Comparison of ENCODE assay signal across 1 cellular context in the genomic region with DNA sequence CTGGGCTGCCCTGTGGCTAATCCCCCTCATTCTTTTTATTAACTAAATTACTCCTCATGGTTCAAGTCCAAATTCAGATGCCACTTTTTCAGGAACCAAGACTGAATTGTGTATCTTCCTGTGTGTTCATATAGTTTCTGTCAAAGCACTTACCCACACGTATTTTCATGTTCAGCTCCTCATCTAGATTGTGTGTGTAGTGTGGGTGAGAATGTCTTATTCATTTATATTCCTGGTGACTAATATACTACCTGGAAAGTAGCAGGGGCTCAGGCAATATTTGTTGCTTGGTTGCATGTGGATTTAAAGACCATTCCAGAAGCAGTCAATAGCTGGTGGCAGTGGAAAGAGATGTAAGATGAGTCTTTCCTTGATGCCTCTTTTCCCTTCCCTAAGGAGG.
TF ChIP-seq lines count a peak whose summit lies in the region.

No MANE protein-coding gene starts in this region.

TF ChIP-seq in WTC11, 78 proteins besides CTCF, POLR2A, EP300 and RAD21:
- no peak for TF ChIP-seq ARID4B (CRISPR knock-in tag; IDR thresholded peaks at IDR 0.05; ENCODE audit: borderline replicate concordance)
- no peak for TF ChIP-seq ERG (CRISPR knock-in tag; IDR thresholded peaks at IDR 0.05)
- no peak for TF ChIP-seq ZNF423 (CRISPR knock-in tag; IDR thresholded peaks at IDR 0.05)
- no peak for TF ChIP-seq FOXP1 (CRISPR knock-in tag; IDR thresholded peaks at IDR 0.05; ENCODE audit: borderline replicate concordance)
- TF ChIP-seq, protein P1, sequence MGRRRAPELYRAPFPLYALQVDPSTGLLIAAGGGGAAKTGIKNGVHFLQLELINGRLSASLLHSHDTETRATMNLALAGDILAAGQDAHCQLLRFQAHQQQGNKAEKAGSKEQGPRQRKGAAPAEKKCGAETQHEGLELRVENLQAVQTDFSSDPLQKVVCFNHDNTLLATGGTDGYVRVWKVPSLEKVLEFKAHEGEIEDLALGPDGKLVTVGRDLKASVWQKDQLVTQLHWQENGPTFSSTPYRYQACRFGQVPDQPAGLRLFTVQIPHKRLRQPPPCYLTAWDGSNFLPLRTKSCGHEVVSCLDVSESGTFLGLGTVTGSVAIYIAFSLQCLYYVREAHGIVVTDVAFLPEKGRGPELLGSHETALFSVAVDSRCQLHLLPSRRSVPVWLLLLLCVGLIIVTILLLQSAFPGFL (CRISPR knock-in tag; IDR thresholded peaks at IDR 0.05; ENCODE audit: borderline replicate concordance) = no peak
- TF ChIP-seq ZNF138 (CRISPR knock-in tag; conservative IDR thresholded peaks at IDR 0.05) = no peak
